Comparison of ENCODE assay signal across 7 cellular contexts in genomic region chr4:2260336-2261109, GRCh38. TPM values are rescaled to one million over a fixed set of nuclear protein-coding genes. Genes with fewer than 3 reads are reported as not detected.
DNase-seq lines count a peak whose midpoint lies in the region; ATAC-seq and TF ChIP-seq lines count a peak whose summit lies in the region.

No MANE protein-coding gene starts in this region.

- no peak for ATAC-seq in HG03159 (IDR thresholded peaks at IDR 0.05; ENCODE audit: unreplicated experiment)

- in situ Hi-C loops in astrocyte of the spinal cord (cut with HindIII; ENCODE audit: low sequenced_read_pairs): no loop called here

- H3K27ac ChIP-seq in Karpas-422 (ENCODE audit: low read length) (peak overlapping the region; percentile 34), subcutaneous abdominal adipose tissue (ENCODE audit: low read depth, low read length) (peak overlapping the region; percentile 75)

- TF ChIP-seq CTCF in astrocyte of the spinal cord (IDR thresholded peaks at IDR 0.05; ENCODE audit: low read depth, low read length) (no peak), kidney epithelial cell (IDR thresholded peaks at IDR 0.05; ENCODE audit: insufficient read depth, low read length, poor library complexity, severe bottlenecking) (no peak)

- H3K4me2 ChIP-seq in Karpas-422 (ENCODE audit: low read depth, low read length, poor library complexity, severe bottlenecking): peak overlapping the region; percentile 96

- no peak overlapping the region for H2AFZ ChIP-seq in Karpas-422 (ENCODE audit: low read length)

- H3K36me3 ChIP-seq in Karpas-422 (ENCODE audit: insufficient read depth, low read length) (no peaks in the 10 kb centered on the region), kidney epithelial cell (ENCODE audit: control insufficient read depth, insufficient read depth, low read length) (no peaks in the 10 kb centered on the region), subcutaneous abdominal adipose tissue (ENCODE audit: control insufficient read depth in 5 of 5, insufficient read depth in 5 of 5, low read length in 5 of 5) (peaks cover 0 to 20% (median 16%) of the 10 kb centered on the region in 5 donors)

- H3K27me3 ChIP-seq in Karpas-422 (ENCODE audit: low read length): no peaks in the 10 kb centered on the region
- no peaks in the 10 kb centered on the region for H3K27me3 ChIP-seq in kidney epithelial cell (ENCODE audit: control insufficient read depth, insufficient read depth, low read length)
- no peaks in the 10 kb centered on the region for H3K27me3 ChIP-seq in subcutaneous abdominal adipose tissue (ENCODE audit: control insufficient read depth in 5 of 5, insufficient read depth in 4 of 5, low read length in 5 of 5)

- H3K9ac ChIP-seq in Karpas-422 (ENCODE audit: low read length) (peak overlapping the region; percentile 95), subcutaneous abdominal adipose tissue (ENCODE audit: low read length in 5 of 5) (peak overlapping the region; percentile 83 to 89 (median 84))

- peaks cover 23% of the 10 kb centered on the region for H4K20me1 ChIP-seq in Karpas-422 (ENCODE audit: insufficient read depth, low read depth, low read length)

- no peak for DNase-seq in Karpas-422
- DNase-seq in astrocyte of the spinal cord (ENCODE audit: low read depth, low spot score): no peak
- no peak for DNase-seq in kidney epithelial cell (ENCODE audit: low read depth)
- DNase-seq in stimulated activated naive CD4-positive, alpha-beta T cell treated with Interleukin-2 at 50 U/mL for 16 hours (lab: John Stamatoyannopoulos, UW): no peak
- DNase-seq in amniotic stem cell (lab: John Stamatoyannopoulos, UW): no peak

- no peaks in the 10 kb centered on the region for H3K9me2 ChIP-seq in Karpas-422 (replicated peaks; ENCODE audit: insufficient read depth, low read length)

- H3K79me2 ChIP-seq in Karpas-422 (ENCODE audit: low read length): peaks cover 35% of the 10 kb centered on the region

- no peaks in the 10 kb centered on the region for H3K9me3 ChIP-seq in Karpas-422 (ENCODE audit: low read length)
- H3K9me3 ChIP-seq in subcutaneous abdominal adipose tissue (ENCODE audit: control insufficient read depth in 5 of 5, low read length in 5 of 5): no peaks in the 10 kb centered on the region

- H3K4me1 ChIP-seq in Karpas-422 (ENCODE audit: low read length) (peaks cover 35% of the 10 kb centered on the region), subcutaneous abdominal adipose tissue (ENCODE audit: control insufficient read depth in 5 of 5, insufficient read depth in 5 of 5, low read length in 5 of 5) (peaks cover 13 to 86% (median 76%) of the 10 kb centered on the region in 5 donors)

- peak overlapping the region; percentile 95 for H3K4me3 ChIP-seq in Karpas-422 (ENCODE audit: low read length)
- peak overlapping the region; percentile 68 for H3K4me3 ChIP-seq in astrocyte of the spinal cord (ENCODE audit: low read depth, low read length)
- H3K4me3 ChIP-seq in kidney epithelial cell (ENCODE audit: low read depth, low read length): peak overlapping the region; percentile 80
- peak overlapping the region; percentile 68 to 82 (median 78) for H3K4me3 ChIP-seq in subcutaneous abdominal adipose tissue (ENCODE audit: low read depth in 1 of 5, low read length in 5 of 5)

RNA-seq across cellular contexts. Expression of gene MXD4, which starts 1.4 kb away (rescaled TPM):
- total RNA-seq in Karpas-422 (2014; rRNA removed; shearing (Covaris generic); ENCODE audit: low replicate concordance): 33.2 and 73.9 TPM in 2 replicates
- 31.8 and 36.7 TPM in 2 replicates for total RNA-seq in kidney epithelial cell

RNA-seq across cellular contexts. Expression of gene HAUS3, which starts 18.6 kb away (rescaled TPM):
- total RNA-seq in Karpas-422 (2014; rRNA removed; shearing (Covaris generic); ENCODE audit: low replicate concordance): 13.7 and 14.6 TPM in 2 replicates
- 9.2 and 13.3 TPM in 2 replicates for total RNA-seq in kidney epithelial cell

RNA-seq across cellular contexts. Expression of gene POLN, which starts 18.6 kb away (rescaled TPM):
- 2.7 and 4.3 TPM in 2 replicates for total RNA-seq in Karpas-422 (2014; rRNA removed; shearing (Covaris generic); ENCODE audit: low replicate concordance)
- 0.07 and 0.38 TPM in 2 replicates for total RNA-seq in kidney epithelial cell
